Comparison of ENCODE assay signal across 16 cellular contexts in the genomic region with DNA sequence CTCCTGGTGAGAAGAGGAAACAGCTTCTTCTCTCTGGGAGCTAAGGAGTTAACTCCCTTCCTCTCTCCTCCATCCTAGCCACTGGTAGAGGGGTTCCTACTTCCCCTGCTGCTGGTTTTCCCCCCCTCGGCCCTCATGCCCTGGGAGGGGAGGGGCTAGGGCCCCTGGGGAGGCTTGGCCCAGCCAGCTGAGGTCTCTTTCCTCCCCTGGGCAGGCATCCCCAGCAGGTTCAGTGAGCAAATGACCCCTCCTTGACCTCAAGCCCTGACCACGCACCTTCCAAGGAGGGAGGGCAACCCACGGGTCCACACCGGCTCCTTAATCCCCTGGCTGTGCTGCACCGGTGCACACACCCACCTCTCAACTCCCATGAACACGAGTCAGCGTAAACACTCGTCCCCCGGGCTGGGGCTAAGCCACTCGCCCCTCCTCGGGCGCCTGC. TPM values are rescaled to one million over a fixed set of nuclear protein-coding genes. Genes with fewer than 3 reads are reported as not detected.
DNase-seq lines count a peak whose midpoint lies in the region; ATAC-seq and TF ChIP-seq lines count a peak whose summit lies in the region.
"Had no signal": no experiment of that assay in that cellular context is flagged by ENCODE, and none has a peak within 500 bp of the region (broad histone marks: within the 10 kb centered on the region; RNA-seq: fewer than 3 reads in every experiment).

No MANE protein-coding gene starts in this region.

- peaks cover 50 to 99% (median 70%) of the 10 kb centered on the region in 11 experiments for H3K27me3 ChIP-seq in BLaER1 treated with 17β-estradiol and CSF1 and Interleukin-3, amounts not matched to agents 10 nM and 100 nM
- peaks cover 3 to 100% (median 73%) of the 10 kb centered on the region in 7 donors for H3K27me3 ChIP-seq in spleen (replicated peaks in 1 of 7)

- peaks cover 90% of the 10 kb centered on the region for H3K27me3 Mint-ChIP-seq in T-helper 17 cell
- peaks cover 60% of the 10 kb centered on the region for H3K27me3 Mint-ChIP-seq in memory B cell

- H3K9me3 Mint-ChIP-seq in memory B cell, result no peaks in the 10 kb centered on the region
- H3K9me3 Mint-ChIP-seq: activated naive CD4-positive, alpha-beta T cell treated with anti-CD3 and anti-CD28 coated beads for 36 hours had no signal

- H3K4me1 Mint-ChIP-seq in T-helper 17 cell, result peaks cover 27% of the 10 kb centered on the region
- peaks cover 9% of the 10 kb centered on the region for H3K4me1 Mint-ChIP-seq in memory B cell

- peak overlapping the region; percentile 25 to 61 (median 52); a peak in 16 of 20 replicates for H3K4me3 ChIP-seq in BLaER1 treated with 17β-estradiol and CSF1 and Interleukin-3, amounts not matched to agents 10 nM and 100 nM
- H3K4me3 ChIP-seq in spleen, result peak overlapping the region in 3 of 8 donors; percentile 29 to 62 (median 34)

- H4K20me1 ChIP-seq in BLaER1 treated with 17β-estradiol and CSF1 and Interleukin-3, amounts not matched to agents 10 nM and 100 nM, result peaks cover 0 to 71% (median 21%) of the 10 kb centered on the region in 11 experiments; a peak in 19 of 22 replicates

- no peak overlapping the region for H3K27ac Mint-ChIP-seq in T-helper 17 cell
- no peak overlapping the region for H3K27ac Mint-ChIP-seq in memory B cell
- H3K27ac Mint-ChIP-seq: activated CD4-positive, alpha-beta T cell treated with anti-CD3 and anti-CD28 coated beads for 36 hours; activated naive CD4-positive, alpha-beta T cell treated with anti-CD3 and anti-CD28 coated beads for 36 hours had no signal

- H3K4me1 ChIP-seq in BLaER1 treated with 17β-estradiol and CSF1 and Interleukin-3, amounts not matched to agents 10 nM and 100 nM, result peaks cover 10 to 45% (median 33%) of the 10 kb centered on the region in 10 experiments
- peaks cover 3 to 24% (median 15%) of the 10 kb centered on the region in 6 donors for H3K4me1 ChIP-seq in spleen

- no peak for TF ChIP-seq POLR2A in spleen (IDR thresholded peaks at IDR 0.05)

- H3K36me3 Mint-ChIP-seq in T-helper 17 cell (ENCODE audit: low read depth) (peaks cover 28% of the 10 kb centered on the region), memory B cell (no peaks in the 10 kb centered on the region)

- peak overlapping the region; percentile 71 for H3K4me3 Mint-ChIP-seq in T-helper 17 cell
- peak overlapping the region; percentile 59 for H3K4me3 Mint-ChIP-seq in memory B cell
- H3K4me3 Mint-ChIP-seq: activated CD4-positive, alpha-beta T cell treated with anti-CD3 and anti-CD28 coated beads for 36 hours; activated naive CD4-positive, alpha-beta T cell treated with anti-CD3 and anti-CD28 coated beads for 36 hours had no signal

- WGBS in spleen, 5 donors, result 2 to 10% (median 4%) methylated on average over 11 to 12 of the region's 12 CpGs

- peak overlapping the region; percentile 85 to 100 (median 95) for H3K4me2 ChIP-seq in BLaER1 treated with 17β-estradiol and CSF1 and Interleukin-3, amounts not matched to agents 10 nM and 100 nM

- TF ChIP-seq CTCF in GM13976 (IDR thresholded peaks at IDR 0.05; ENCODE audit: borderline replicate concordance, control extremely low read depth, extremely low read depth, insufficient read depth, missing control alignments) (no peak), spleen (IDR thresholded peaks at IDR 0.05 in 8 of 11, conservative IDR thresholded peaks at IDR 0.05 in 3 of 11) (no peak)

- DNase-seq in GM13976 (ENCODE audit: low spot score), result peak; percentile 62
- no peak for DNase-seq in T-helper 17 cell
- DNase-seq in memory B cell (ENCODE audit: low spot score in 2 of 2), result no peak
- DNase-seq in NCI-H146 (lab: John Stamatoyannopoulos, UW), result no peak
- no peak for DNase-seq in spleen
- DNase-seq: activated CD4-positive, alpha-beta T cell treated with anti-CD3 and anti-CD28 coated beads for 36 hours; activated naive CD4-positive, alpha-beta T cell treated with anti-CD3 and anti-CD28 coated beads for 36 hours; dermis blood vessel endothelial cell; DMS153; lower lobe of right lung; NCI-H1694 treated with DMSO at 0.1 percent for 48 hours; SHP77 had no signal

- peak overlapping the region in 4 of 11 experiments; percentile 30 to 54 (median 40); a peak in 4 of 22 replicates for H3K9ac ChIP-seq in BLaER1 treated with 17β-estradiol and CSF1 and Interleukin-3, amounts not matched to agents 10 nM and 100 nM

- no peaks in the 10 kb centered on the region for H3K36me3 ChIP-seq in BLaER1 treated with 17β-estradiol and CSF1 and Interleukin-3, amounts not matched to agents 10 nM and 100 nM
- no peaks in the 10 kb centered on the region for H3K36me3 ChIP-seq in spleen
- H3K36me3 ChIP-seq: lower lobe of right lung had no signal

- intact Hi-C loops in spleen (cut with DNase I; ENCODE audit: low total_unique reads), result no loop called here

- ATAC-seq in T-helper 17 cell (peak; percentile 16), memory B cell (ENCODE audit: low read depth) (peak; percentile 47), GM18520 (IDR thresholded peaks at IDR 0.05; ENCODE audit: unreplicated experiment) (no peak), GM18511 (IDR thresholded peaks at IDR 0.05; ENCODE audit: unreplicated experiment) (no peak)

- in situ Hi-C loops in GM13976 (cut with MboI; ENCODE audit: low sequenced_read_pairs, unreplicated experiment), result no loop called here

- no peaks in the 10 kb centered on the region for H3K9me3 ChIP-seq in BLaER1 treated with 17β-estradiol and CSF1 and Interleukin-3, amounts not matched to agents 10 nM and 100 nM (replicated peaks in 1 of 11)
- no peaks in the 10 kb centered on the region for H3K9me3 ChIP-seq in T-helper 17 cell (ENCODE audit: control insufficient read depth, low read length, poor library complexity, severe bottlenecking)
- H3K9me3 ChIP-seq in spleen, result no peaks in the 10 kb centered on the region
- H3K9me3 ChIP-seq: lower lobe of right lung had no signal

- peak overlapping the region in 1 of 11 experiments; percentile 50; a peak in 2 of 22 replicates for H3K27ac ChIP-seq in BLaER1 treated with 17β-estradiol and CSF1 and Interleukin-3, amounts not matched to agents 10 nM and 100 nM
- no peak overlapping the region for H3K27ac ChIP-seq in spleen
- H3K27ac ChIP-seq: HL-60, lower lobe of right lung had no signal

RNA-seq across cellular contexts. Expression of gene SRCIN1, which starts 33.9 kb away (rescaled TPM):
- total RNA-seq in T-helper 17 cell (under 1 TPM; 0.26 to 0.52 TPM), spleen (1 to 10 TPM in 4 of 7 donors, under 1 TPM in 3; 0.32 to 3.5 (median 2.1) TPM)
- polyA plus RNA-seq in spleen, result 1 to 10 TPM in 1 of 3 donors, under 1 TPM in 2; 0.41 to 2.5 (median 0.98) TPM

Comparison
In these comparisons a context has a peak if more than half of its experiments do, and no peak if none do; other contexts are left out.
1. ATAC-seq: peak in T-helper 17 cell (single experiment) and memory B cell (single experiment); none in GM18520 (single experiment) and GM18511 (single experiment).